In the genomic region with DNA sequence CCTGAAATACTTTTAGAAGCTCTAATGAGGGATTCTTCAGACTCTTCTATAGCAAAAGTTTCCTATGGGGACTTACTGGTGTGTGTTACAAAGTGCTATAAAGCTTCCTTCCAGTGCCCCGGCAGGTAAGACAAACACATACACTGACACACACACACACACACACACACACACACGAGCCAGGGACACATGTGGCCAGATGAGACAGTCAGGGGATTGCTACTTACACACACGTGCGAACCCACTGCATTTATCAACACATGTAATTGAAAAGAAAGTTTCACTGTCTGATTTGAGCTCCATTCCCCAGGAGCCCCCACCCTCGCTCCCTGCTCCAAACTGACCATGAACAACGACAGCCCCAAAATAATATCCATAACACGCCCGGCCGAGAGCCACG, we compare ENCODE assay signal across 9 cellular contexts.
DNase-seq lines count a peak whose midpoint lies in the region; ATAC-seq and TF ChIP-seq lines count a peak whose summit lies in the region.
"Had no signal": no experiment of that assay in that cellular context is flagged by ENCODE, and none has a peak within 500 bp of the region (broad histone marks: within the 10 kb centered on the region; RNA-seq: fewer than 3 reads in every experiment).

No MANE protein-coding gene starts in this region.

- peaks cover 0 to 5% (median 0%) of the 10 kb centered on the region in 3 donors for H3K36me3 ChIP-seq in tibial artery

- no peaks in the 10 kb centered on the region for H3K27me3 ChIP-seq in tibial artery

- TF ChIP-seq CTCF in lower leg skin (IDR thresholded peaks at IDR 0.05), result no peak
- TF ChIP-seq CTCF in tibial artery (IDR thresholded peaks at IDR 0.05), result no peak

- H3K9me3 ChIP-seq in tibial artery, result no peaks in the 10 kb centered on the region

- H3K36me3 Mint-ChIP-seq in activated T-cell treated with anti-CD3 and anti-CD28 coated beads, Interleukin-2, amount 50 U/mL, for 24 hours (ENCODE audit: low read depth), result no peaks in the 10 kb centered on the region
- no peaks in the 10 kb centered on the region for H3K36me3 Mint-ChIP-seq in central memory CD8-positive, alpha-beta T cell (ENCODE audit: insufficient read depth)

- intact Hi-C loops in lower leg skin (cut with DNase I; ENCODE audit: low total_unique reads), result no loop called here
- intact Hi-C loops in tibial artery (cut with DNase I; ENCODE audit: low total_unique reads), result no loop called here
- intact Hi-C loops in head of caudate nucleus (cut with DNase I), result no loop called here

- no peak for TF ChIP-seq POLR2A in lower leg skin (IDR thresholded peaks at IDR 0.05)

- H3K4me3 Mint-ChIP-seq in activated T-cell treated with anti-CD3 and anti-CD28 coated beads, Interleukin-2, amount 50 U/mL, for 24 hours, result peak overlapping the region; percentile 67
- peak overlapping the region; percentile 47 for H3K4me3 Mint-ChIP-seq in central memory CD8-positive, alpha-beta T cell

- ATAC-seq in central memory CD8-positive, alpha-beta T cell (replicated peaks; ENCODE audit: extremely low read depth, poor library complexity, severe bottlenecking), result no peak

- H3K27me3 Mint-ChIP-seq in activated T-cell treated with anti-CD3 and anti-CD28 coated beads, Interleukin-2, amount 50 U/mL, for 24 hours, result peaks cover 50% of the 10 kb centered on the region
- peaks cover 60% of the 10 kb centered on the region for H3K27me3 Mint-ChIP-seq in central memory CD8-positive, alpha-beta T cell

- H3K9me3 Mint-ChIP-seq in activated T-cell treated with anti-CD3 and anti-CD28 coated beads, Interleukin-2, amount 50 U/mL, for 24 hours, result no peaks in the 10 kb centered on the region
- H3K9me3 Mint-ChIP-seq in central memory CD8-positive, alpha-beta T cell, result no peaks in the 10 kb centered on the region

- WGBS in lower leg skin, 2 donors, result 45 to 55% methylated on average over 10 of the region's 10 CpGs

- DNase-seq in activated T-cell treated with anti-CD3 and anti-CD28 coated beads, Interleukin-2, amount 50 U/mL, for 24 hours, result no peak
- no peak for DNase-seq in activated T-cell treated with anti-CD3 and anti-CD28 coated beads for 4 hours
- no peak for DNase-seq in central memory CD8-positive, alpha-beta T cell (ENCODE audit: low spot score in 2 of 2)
- no peak for DNase-seq in lower leg skin (ENCODE audit: low spot score in 2 of 2)
- no peak for DNase-seq in tibial artery
- DNase-seq in head of caudate nucleus, result no peak
- no peak for DNase-seq in ecto neural progenitor cell (ENCODE audit: low spot score)
- no peak for DNase-seq in islet precursor cell
- DNase-seq: activated effector memory CD4-positive, alpha-beta T cell treated with Interleukin-2 at 50 U/mL for 16 hours had no signal

- H3K4me1 Mint-ChIP-seq in activated T-cell treated with anti-CD3 and anti-CD28 coated beads, Interleukin-2, amount 50 U/mL, for 24 hours (ENCODE audit: low read depth), result peaks cover 17% of the 10 kb centered on the region
- H3K4me1 Mint-ChIP-seq in central memory CD8-positive, alpha-beta T cell, result peaks cover 14% of the 10 kb centered on the region

- peak overlapping the region; percentile 43 to 58 for H3K27ac ChIP-seq in tibial artery

- no peak overlapping the region for H3K27ac Mint-ChIP-seq in activated T-cell treated with anti-CD3 and anti-CD28 coated beads, Interleukin-2, amount 50 U/mL, for 24 hours
- H3K27ac Mint-ChIP-seq in central memory CD8-positive, alpha-beta T cell (ENCODE audit: low read depth), result no peak overlapping the region

- H3K4me3 ChIP-seq in lower leg skin (ENCODE audit: low read depth, poor library complexity, severe bottlenecking) (peak overlapping the region; percentile 44), tibial artery (peak overlapping the region; percentile 41 to 52)

- H3K4me1 ChIP-seq in tibial artery, result peaks cover 0 to 31% (median 19%) of the 10 kb centered on the region in 4 donors
